In genomic region chr11:70164705-70165104, GRCh38 we compare ENCODE assay signal across 7 cellular contexts.
"Had no signal": no experiment of that assay in that cellular context is flagged by ENCODE, and none has a peak within 500 bp of the region (broad histone marks: within the 10 kb centered on the region; RNA-seq: fewer than 3 reads in every experiment).

No MANE protein-coding gene starts in this region.

- H3K9me3 Mint-ChIP-seq: HFFc6 had no signal

- H3K27ac ChIP-seq: GM23248 had no signal

- H3K4me3 Mint-ChIP-seq: HFFc6 had no signal

- H2AFZ ChIP-seq: GM23248 had no signal

- DNase-seq: GM23248, HFFc6, IMR-90, KG1 had no signal

- H3K9ac ChIP-seq: GM23248 had no signal

- H3K9me3 ChIP-seq: HAP-1 had no signal

- H3K27ac Mint-ChIP-seq: HFFc6 had no signal

- H3K4me1 ChIP-seq: HAP-1 had no signal

- ATAC-seq: HCT116, K562 had no signal

- H3K4me3 ChIP-seq: GM23248, HAP-1, K562 had no signal

- H3K36me3 ChIP-seq: HAP-1 had no signal
